1 cellular context compared by ENCODE assay signal in the genomic region with DNA sequence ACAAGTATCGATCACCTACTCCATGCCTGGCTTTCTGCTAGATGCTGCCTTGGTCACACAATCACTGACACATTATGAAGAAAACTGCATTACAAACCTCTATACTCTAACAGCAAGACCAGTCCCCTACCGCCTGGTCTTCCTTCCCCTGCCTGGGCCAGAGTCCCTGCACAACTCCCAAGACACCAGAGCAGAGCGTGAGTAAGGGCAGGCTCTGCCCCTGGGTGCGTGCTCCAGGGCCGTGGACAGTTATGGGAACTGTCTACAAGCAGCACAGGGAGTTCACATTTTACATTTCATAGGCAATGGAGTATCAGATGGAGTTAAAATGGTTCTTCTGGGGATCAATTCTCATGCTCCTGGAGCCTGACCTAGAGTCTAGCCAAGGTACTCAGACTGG.
TF ChIP-seq lines count a peak whose summit lies in the region.

No MANE protein-coding gene starts in this region.

TF ChIP-seq in HepG2, 621 proteins besides CTCF, POLR2A, EP300 and RAD21:
- TF ChIP-seq ZNF687 (CRISPR knock-in tag; IDR thresholded peaks at IDR 0.05) (peak; percentile 26; the same call in 1 of the 2 replicates), ZNF335 (CRISPR knock-in tag; IDR thresholded peaks at IDR 0.05) (no peak)
TF ChIP-seq in HepG2: peak in this region for 1.
